13 cellular contexts compared by ENCODE assay signal in genomic region chr12:23525450-23526072, GRCh38.
"Had no signal": no experiment of that assay in that cellular context is flagged by ENCODE, and none has a peak within 500 bp of the region (broad histone marks: within the 10 kb centered on the region; RNA-seq: fewer than 3 reads in every experiment).

No MANE protein-coding gene starts in this region.

- H3K27me3 ChIP-seq: spleen, tibial nerve had no signal

- H3K9me3 Mint-ChIP-seq: stimulated activated memory B cell treated with anti-CD40 and anti-IgM and Interleukin-4, amounts not matched to agents 10 μg/mL and 1 μg/mL and 100 μg/mL, for 72 hours had no signal

- H3K4me1 ChIP-seq: spleen, tibial nerve had no signal

- H3K36me3 ChIP-seq: spleen, tibial nerve had no signal

- H3K36me3 Mint-ChIP-seq: stimulated activated memory B cell treated with anti-CD40 and anti-IgM and Interleukin-4, amounts not matched to agents 10 μg/mL and 1 μg/mL and 100 μg/mL, for 72 hours; T-cell had no signal

- ATAC-seq: mucosa of descending colon; naive thymus-derived CD8-positive, alpha-beta T cell; sciatic nerve; stimulated activated memory B cell treated with anti-CD40 and anti-IgM and Interleukin-4, amounts not matched to agents 10 μg/mL and 1 μg/mL and 100 μg/mL, for 72 hours; T-cell had no signal

- H3K4me3 Mint-ChIP-seq: naive thymus-derived CD8-positive, alpha-beta T cell; stimulated activated memory B cell treated with anti-CD40 and anti-IgM and Interleukin-4, amounts not matched to agents 10 μg/mL and 1 μg/mL and 100 μg/mL, for 72 hours; T-cell had no signal

- H3K27me3 Mint-ChIP-seq: naive thymus-derived CD8-positive, alpha-beta T cell; stimulated activated memory B cell treated with anti-CD40 and anti-IgM and Interleukin-4, amounts not matched to agents 10 μg/mL and 1 μg/mL and 100 μg/mL, for 72 hours; T-cell had no signal

- H3K27ac ChIP-seq: spleen, tibial nerve had no signal

- DNase-seq: activated CD4-positive, alpha-beta T cell treated with anti-CD3 and anti-CD28 coated beads for 48 hours; activated CD8-positive, alpha-beta memory T cell treated with anti-CD3 and anti-CD28 coated beads for 24 hours; activated naive CD4-positive, alpha-beta T cell treated with anti-CD3 and anti-CD28 coated beads, Interleukin-2, amount 50 U/mL, for 16 hours; hippocampal formation; mucosa of descending colon; naive thymus-derived CD8-positive, alpha-beta T cell; spleen; stimulated activated CD4-positive, alpha-beta T cell treated with anti-CD3 and anti-CD28 coated beads, Interleukin-1b, Interleukin-23, amount 100 ng/mL, for 48 hours; T-cell had no signal

- H3K27ac Mint-ChIP-seq: activated T-helper 2 cell treated with anti-CD3 and anti-CD28 coated beads, Interferon-gamma antibody, Interleukin-2, Interleukin-4, amounts not matched to agents 10 μg/mL and 5 μg/mL and 100 μg/mL, durations not matched to agents 14 hours and 24 hours and 36 hours; naive thymus-derived CD8-positive, alpha-beta T cell; stimulated activated memory B cell treated with anti-CD40 and anti-IgM and Interleukin-4, amounts not matched to agents 10 μg/mL and 1 μg/mL and 100 μg/mL, for 72 hours; T-cell had no signal

- H3K4me1 Mint-ChIP-seq: naive thymus-derived CD8-positive, alpha-beta T cell; T-cell had no signal

- H3K4me3 ChIP-seq: mucosa of descending colon, spleen, tibial nerve had no signal
